ENCODE assay signal across 23 cellular contexts in the genomic region with DNA sequence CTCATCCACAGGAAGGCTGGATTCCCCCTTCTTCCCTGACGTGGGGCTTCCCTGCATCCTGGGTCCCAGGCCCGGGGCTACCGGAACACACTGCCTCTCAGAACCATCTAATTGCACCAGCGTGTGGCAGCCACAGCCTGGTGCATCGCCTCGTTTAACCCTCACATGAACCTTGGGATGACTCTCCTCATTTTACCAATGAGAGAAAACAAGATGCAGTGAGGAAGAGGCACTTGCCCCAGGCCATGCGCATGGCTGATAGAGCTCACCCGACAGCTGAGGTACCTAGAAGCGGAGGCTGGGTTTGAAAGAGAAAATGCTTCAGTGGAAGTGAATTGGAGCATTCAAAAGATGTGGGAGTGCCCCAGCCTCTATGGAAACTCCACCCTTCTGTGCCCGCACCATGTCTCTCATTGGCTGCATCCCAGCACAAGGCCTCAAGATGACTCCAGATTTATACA.
A peak's percentile ranks its signal among the peaks of the same experiment; 100 is the strongest.
DNase-seq lines count a peak whose midpoint lies in the region; ATAC-seq and TF ChIP-seq lines count a peak whose summit lies in the region.
"Had no signal": no experiment of that assay in that cellular context is flagged by ENCODE, and none has a peak within 500 bp of the region (broad histone marks: within the 10 kb centered on the region; RNA-seq: fewer than 3 reads in every experiment).

No MANE protein-coding gene starts in this region.

- H3K79me1 ChIP-seq in mesendoderm (ENCODE audit: low read length) = no peaks in the 10 kb centered on the region

- no peak for TF ChIP-seq CTCF in spleen (IDR thresholded peaks at IDR 0.05 in 8 of 11, conservative IDR thresholded peaks at IDR 0.05 in 3 of 11)

- intact Hi-C loops in spleen (cut with DNase I; ENCODE audit: low total_unique reads) = no loop called here

- WGBS in mesendoderm (ENCODE audit: extremely low coverage, insufficient coverage, low lambda C conversion rate) = no CpG with 5 or more reads among the region's 10 CpGs
- 92 to 94% (median 94%) methylated on average over 10 of the region's 10 CpGs for WGBS in spleen, 5 donors

- no peak overlapping the region for H3K4ac ChIP-seq in mesendoderm (ENCODE audit: low read depth, low read length)

- H3K27me3 ChIP-seq in mesendoderm (ENCODE audit: insufficient read depth, low read length, poor library complexity) = no peaks in the 10 kb centered on the region
- H3K27me3 ChIP-seq in spleen (replicated peaks in 1 of 7) = no peaks in the 10 kb centered on the region
- H3K27me3 ChIP-seq: pancreas, uterus had no signal

- H3K56ac ChIP-seq in mesendoderm (ENCODE audit: low read length) = no peak overlapping the region

- peak; percentile 10 for DNase-seq in DMS79 (lab: John Stamatoyannopoulos, UW)
- DNase-seq in mesendoderm = peak; percentile 75
- peak; percentile 32 for DNase-seq in spleen
- DNase-seq in activated CD8-positive, alpha-beta memory T cell treated with anti-CD3 and anti-CD28 coated beads, Interleukin-2, amount 50 U/mL, for 4 hours = no peak
- DNase-seq in NCI-H1092 (lab: John Stamatoyannopoulos, UW) = no peak
- DNase-seq in NCI-H128 (lab: John Stamatoyannopoulos, UW; ENCODE audit: unreplicated experiment) = no peak
- DNase-seq: activated CD4-positive, alpha-beta T cell treated with anti-CD3 and anti-CD28 coated beads for 48 hours; activated naive CD8-positive, alpha-beta T cell treated with anti-CD3 and anti-CD28 coated beads for 36 hours; CD8-positive, alpha-beta T cell; effector memory CD8-positive, alpha-beta T cell; left cardiac atrium; mesenchymal stem cell; naive B cell; NCI-H1092 treated with DMSO at 0.1 percent for 48 hours; NCI-H2081 treated with DMSO at 0.1 percent for 48 hours; NK-92 treated with Interleukin-12 subunit alpha and Interleukin-12 subunit beta, amount 100 ng/mL, for 24 hours; SIG-M5; T-cell; uterus had no signal

- no peak for ATAC-seq in HG02840 (IDR thresholded peaks at IDR 0.05; ENCODE audit: low FRiP score, unreplicated experiment)
- ATAC-seq: CD8-positive, alpha-beta T cell; effector memory CD8-positive, alpha-beta T cell; left cardiac atrium; Panc1; pancreas; T-cell had no signal

- H3K23ac ChIP-seq in mesendoderm (ENCODE audit: low read length) = no peak overlapping the region

- H3K4me2 ChIP-seq in mesendoderm (ENCODE audit: low read length) = no peak overlapping the region

- H2BK120ac ChIP-seq in mesendoderm (ENCODE audit: low read depth, low read length) = no peak overlapping the region

- H3K4me3 ChIP-seq in mesendoderm (ENCODE audit: low read length) (no peak overlapping the region), spleen (no peak overlapping the region)
- H3K4me3 ChIP-seq: pancreas, uterus had no signal

- H3K79me2 ChIP-seq in mesendoderm (ENCODE audit: control insufficient read depth, insufficient read depth, low read length) = no peaks in the 10 kb centered on the region

- H3K4me1 ChIP-seq in mesendoderm (ENCODE audit: control insufficient read depth, low read depth, low read length) = no peaks in the 10 kb centered on the region
- H3K4me1 ChIP-seq in spleen = no peaks in the 10 kb centered on the region
- H3K4me1 ChIP-seq: pancreas, uterus had no signal

- H3K18ac ChIP-seq in mesendoderm (ENCODE audit: low read length) = no peak overlapping the region

- no peaks in the 10 kb centered on the region for H3K36me3 ChIP-seq in mesendoderm (ENCODE audit: control insufficient read depth, insufficient read depth, low read length)
- H3K36me3 ChIP-seq in spleen = peaks cover 2 to 57% (median 12%) of the 10 kb centered on the region in 6 donors
- H3K36me3 ChIP-seq: pancreas, uterus had no signal

- TF ChIP-seq POLR2A in spleen (IDR thresholded peaks at IDR 0.05) = no peak

- no peak overlapping the region for H3K9ac ChIP-seq in mesendoderm (ENCODE audit: low read length)

- H2BK15ac ChIP-seq in mesendoderm (replicated peaks; ENCODE audit: low read depth) = no peak overlapping the region

- no peak overlapping the region for H4K8ac ChIP-seq in mesendoderm (ENCODE audit: low read depth, low read length)

- H4K5ac ChIP-seq in mesendoderm (ENCODE audit: low read length) = no peak overlapping the region

- peak overlapping the region; percentile 84 for H3K27ac ChIP-seq in cingulate gyrus (ENCODE audit: low read depth, low read length)
- no peak overlapping the region for H3K27ac ChIP-seq in mesendoderm (ENCODE audit: low read depth, low read length)
- H3K27ac ChIP-seq in spleen = no peak overlapping the region
- H3K27ac ChIP-seq: pancreas, uterus had no signal

- H2BK5ac ChIP-seq in mesendoderm (ENCODE audit: low read length) = no peak overlapping the region

- H3K9me3 ChIP-seq in spleen = no peaks in the 10 kb centered on the region
- H3K9me3 ChIP-seq: pancreas, uterus had no signal

- no peak overlapping the region for H2AK5ac ChIP-seq in mesendoderm (ENCODE audit: low read length)

Comparison
In these comparisons a context has a peak if more than half of its experiments do, and no peak if none do; other contexts are left out.
1. DNase-seq: peak in DMS79 (single experiment), mesendoderm (single experiment) and spleen (single experiment); none in activated CD8-positive, alpha-beta memory T cell treated with anti-CD3 and anti-CD28 coated beads, Interleukin-2, amount 50 U/mL, for 4 hours (single experiment), NCI-H1092 (single experiment) and NCI-H128 (single experiment).